ENCODE assay signal across 25 cellular contexts in genomic region chr3:195028877-195029606, GRCh38.
DNase-seq lines count a peak whose midpoint lies in the region; ATAC-seq and FAIRE-seq lines count a peak whose summit lies in the region.
"Had no signal": no experiment of that assay in that cellular context is flagged by ENCODE, and none has a peak within 500 bp of the region (broad histone marks: within the 10 kb centered on the region; RNA-seq: fewer than 3 reads in every experiment).

No MANE protein-coding gene starts in this region.

- no peaks in the 10 kb centered on the region for H3K9me3 ChIP-seq in small intestine (ENCODE audit: control insufficient read depth, low read depth)
- H3K9me3 ChIP-seq: BE2C, breast epithelium had no signal

- no peak overlapping the region for H3K4me3 ChIP-seq in small intestine (ENCODE audit: low read depth in 1 of 2, low read length in 2 of 2)
- H3K4me3 ChIP-seq: breast epithelium had no signal

- DNase-seq in amniotic epithelial cell (ENCODE audit: low read depth), result peak; percentile 5
- DNase-seq in glomerular endothelial cell (ENCODE audit: extremely low read depth, low read depth, low spot score), result peak; percentile 79
- no peak for DNase-seq in left colon
- peak; percentile 28 for DNase-seq in small intestine
- no peak for DNase-seq in HCEC 1CT
- DNase-seq in activated T-cell treated with anti-CD3 and anti-CD28 coated beads, Interleukin-2, amount 50 U/mL, for 4 hours, result no peak
- DNase-seq: activated CD4-positive, alpha-beta T cell treated with anti-CD3 and anti-CD28 coated beads, Interleukin-2, amount 10 ng/mL, durations not matched to agents 24 days and 14 days; activated effector memory CD4-positive, alpha-beta T cell treated with Interleukin-2 at 50 U/mL for 16 hours; BE2C; effector CD8-positive, alpha-beta T cell; EL; MV-4-11; NCI-H748 treated with DMSO at 0.1 percent for 48 hours; stimulated activated CD4-positive, alpha-beta T cell treated with anti-CD3 and anti-CD28 coated beads, Interleukin-15, amount 100 ng/mL, for 24 hours; stimulated activated CD4-positive, alpha-beta T cell treated with anti-CD3 and anti-CD28 coated beads, Interleukin-4, amount 100 ng/mL, for 4 hours; T1000; trophoblast cell had no signal

- no peaks in the 10 kb centered on the region for H3K4me1 Mint-ChIP-seq in activated T-cell treated with anti-CD3 and anti-CD28 coated beads, Interleukin-2, amount 50 U/mL, for 4 hours (ENCODE audit: low read depth)
- H3K4me1 Mint-ChIP-seq: activated CD4-positive, alpha-beta T cell treated with anti-CD3 and anti-CD28 coated beads, Interleukin-2, amount 10 ng/mL, durations not matched to agents 24 days and 14 days had no signal

- no peak for FAIRE-seq in small intestine (lab: Jason Lieb, UNC)
- FAIRE-seq: GM18507, GM19239, H1 had no signal

- no peaks in the 10 kb centered on the region for H3K36me3 ChIP-seq in small intestine (ENCODE audit: control insufficient read depth in 2 of 2, insufficient read depth in 2 of 2, low read length in 2 of 2)
- H3K36me3 ChIP-seq: BE2C, breast epithelium had no signal

- H3K27me3 ChIP-seq in small intestine (ENCODE audit: control insufficient read depth in 2 of 2, insufficient read depth in 2 of 2, low read length in 2 of 2), result no peaks in the 10 kb centered on the region
- H3K27me3 ChIP-seq: BE2C, breast epithelium had no signal

- H3K4me3 Mint-ChIP-seq in activated T-cell treated with anti-CD3 and anti-CD28 coated beads, Interleukin-2, amount 50 U/mL, for 4 hours, result no peak overlapping the region
- H3K4me3 Mint-ChIP-seq: activated CD4-positive, alpha-beta T cell treated with anti-CD3 and anti-CD28 coated beads, Interleukin-2, amount 10 ng/mL, durations not matched to agents 24 days and 14 days; WTC11 had no signal

- peaks cover 0 to 2% of the 10 kb centered on the region in 2 donors for H3K4me1 ChIP-seq in small intestine (ENCODE audit: control insufficient read depth in 2 of 2, insufficient read depth in 1 of 2, low read depth in 1 of 2, low read length in 1 of 2)

- 60 to 64% (median 61%) methylated on average over 8 of the region's 8 CpGs for WGBS in small intestine, 3 donors

- ATAC-seq in left colon (peak; percentile 13), GM21367 (IDR thresholded peaks at IDR 0.05; ENCODE audit: unreplicated experiment) (no peak), GM21825 (IDR thresholded peaks at IDR 0.05; ENCODE audit: unreplicated experiment) (no peak)
- no peak for ATAC-seq in activated T-cell treated with anti-CD3 and anti-CD28 coated beads, Interleukin-2, amount 50 U/mL, for 4 hours
- ATAC-seq: activated naive CD4-positive, alpha-beta T cell treated with anti-CD3 and anti-CD28 coated beads, Interleukin-2, amount 50 U/mL, for 72 hours; WTC11 had no signal

- intact Hi-C loops in left colon (cut with DNase I, micrococcal nuclease), result no loop called here

- H3K27ac ChIP-seq in small intestine (ENCODE audit: low read depth in 1 of 2, low read length in 1 of 2), result peak overlapping the region in 1 of 2 donors; percentile 22

- peaks cover 3% of the 10 kb centered on the region for H3K27me3 Mint-ChIP-seq in activated T-cell treated with anti-CD3 and anti-CD28 coated beads, Interleukin-2, amount 50 U/mL, for 4 hours (ENCODE audit: low read depth)

- no peaks in the 10 kb centered on the region for H3K9me3 Mint-ChIP-seq in activated T-cell treated with anti-CD3 and anti-CD28 coated beads, Interleukin-2, amount 50 U/mL, for 4 hours
- H3K9me3 Mint-ChIP-seq: activated CD4-positive, alpha-beta T cell treated with anti-CD3 and anti-CD28 coated beads, Interleukin-2, amount 10 ng/mL, durations not matched to agents 24 days and 14 days; activated naive CD4-positive, alpha-beta T cell treated with anti-CD3 and anti-CD28 coated beads, Interleukin-2, amount 50 U/mL, for 72 hours had no signal

- H3K36me3 Mint-ChIP-seq in activated T-cell treated with anti-CD3 and anti-CD28 coated beads, Interleukin-2, amount 50 U/mL, for 4 hours (ENCODE audit: insufficient read depth), result no peaks in the 10 kb centered on the region
- H3K36me3 Mint-ChIP-seq: activated naive CD4-positive, alpha-beta T cell treated with anti-CD3 and anti-CD28 coated beads, Interleukin-2, amount 50 U/mL, for 72 hours; WTC11 had no signal

Comparison
In these comparisons a context has a peak if more than half of its experiments do, and no peak if none do; other contexts are left out.
1. DNase-seq: peak in amniotic epithelial cell (single experiment), glomerular endothelial cell (single experiment) and small intestine (single experiment); none in left colon (0 of 2), HCEC 1CT (single experiment) and activated T-cell treated with anti-CD3 and anti-CD28 coated beads, Interleukin-2, amount 50 U/mL, for 4 hours (single experiment).